In genomic region chr2:215364157-215365155, GRCh38 we compare ENCODE assay signal across 2 cellular contexts.
TF ChIP-seq lines count a peak whose summit lies in the region.

No MANE protein-coding gene starts in this region.

TF ChIP-seq in SK-N-SH treated with all-trans-retinoic acid at 6 μM for 48 hours, 23 proteins besides CTCF, POLR2A, EP300 and RAD21:
- 0 out of 2 replicates have a peak, but pooled peaks have one; percentile 26 for TF ChIP-seq ZFP3 (CRISPR knock-in tag; IDR thresholded peaks at IDR 0.05)
- no peak for TF ChIP-seq ESRRG (CRISPR knock-in tag; IDR thresholded peaks at IDR 0.05)

TF ChIP-seq in SK-N-SH, 30 proteins besides CTCF, POLR2A, EP300 and RAD21:
- no peak for TF ChIP-seq TCF12 (IDR thresholded peaks at IDR 0.05)
- no peak for TF ChIP-seq IRF3 (IDR thresholded peaks at IDR 0.05; ENCODE audit: low read depth, low read length)
- TF ChIP-seq RXRA (IDR thresholded peaks at IDR 0.05; ENCODE audit: borderline replicate concordance, low read depth) = no peak
- no peak for TF ChIP-seq JUND (IDR thresholded peaks at IDR 0.05)
- no peak for TF ChIP-seq NRF1 (IDR thresholded peaks at IDR 0.05; ENCODE audit: low read depth, low read length)
- TF ChIP-seq, protein P1, sequence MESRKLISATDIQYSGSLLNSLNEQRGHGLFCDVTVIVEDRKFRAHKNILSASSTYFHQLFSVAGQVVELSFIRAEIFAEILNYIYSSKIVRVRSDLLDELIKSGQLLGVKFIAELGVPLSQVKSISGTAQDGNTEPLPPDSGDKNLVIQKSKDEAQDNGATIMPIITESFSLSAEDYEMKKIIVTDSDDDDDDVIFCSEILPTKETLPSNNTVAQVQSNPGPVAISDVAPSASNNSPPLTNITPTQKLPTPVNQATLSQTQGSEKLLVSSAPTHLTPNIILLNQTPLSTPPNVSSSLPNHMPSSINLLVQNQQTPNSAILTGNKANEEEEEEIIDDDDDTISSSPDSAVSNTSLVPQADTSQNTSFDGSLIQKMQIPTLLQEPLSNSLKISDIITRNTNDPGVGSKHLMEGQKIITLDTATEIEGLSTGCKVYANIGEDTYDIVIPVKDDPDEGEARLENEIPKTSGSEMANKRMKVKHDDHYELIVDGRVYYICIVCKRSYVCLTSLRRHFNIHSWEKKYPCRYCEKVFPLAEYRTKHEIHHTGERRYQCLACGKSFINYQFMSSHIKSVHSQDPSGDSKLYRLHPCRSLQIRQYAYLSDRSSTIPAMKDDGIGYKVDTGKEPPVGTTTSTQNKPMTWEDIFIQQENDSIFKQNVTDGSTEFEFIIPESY (IDR thresholded peaks at IDR 0.05; ENCODE audit: borderline replicate concordance, low read depth) = no peak
- TF ChIP-seq, protein P2, sequence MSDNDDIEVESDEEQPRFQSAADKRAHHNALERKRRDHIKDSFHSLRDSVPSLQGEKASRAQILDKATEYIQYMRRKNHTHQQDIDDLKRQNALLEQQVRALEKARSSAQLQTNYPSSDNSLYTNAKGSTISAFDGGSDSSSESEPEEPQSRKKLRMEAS (IDR thresholded peaks at IDR 0.05; ENCODE audit: low read depth) = no peak
